ENCODE assay signal across 13 cellular contexts in genomic region chr14:89719371-89720075, GRCh38.
DNase-seq lines count a peak whose midpoint lies in the region; ATAC-seq, FAIRE-seq and TF ChIP-seq lines count a peak whose summit lies in the region.
"Had no signal": no experiment of that assay in that cellular context is flagged by ENCODE, and none has a peak within 500 bp of the region (broad histone marks: within the 10 kb centered on the region; RNA-seq: fewer than 3 reads in every experiment).

No MANE protein-coding gene starts in this region.

- H3K4me1 Mint-ChIP-seq in naive B cell: peaks cover 49 to 63% (median 62%) of the 10 kb centered on the region in 3 donors

- FAIRE-seq in GM18507 (lab: Jason Lieb, UNC): peak; percentile 60
- FAIRE-seq: bronchial epithelial cell had no signal

- peak overlapping the region; percentile 84 to 99 (median 98) for H3K27ac Mint-ChIP-seq in naive B cell

- no peak for TF ChIP-seq POLR2A in adrenal gland (IDR thresholded peaks at IDR 0.05)

- peak overlapping the region in 1 of 5 donors; percentile 76 for H3K27ac ChIP-seq in adrenal gland

- no peaks in the 10 kb centered on the region for H3K9me3 ChIP-seq in adrenal gland (replicated peaks in 1 of 3)

- WGBS in adrenal gland, 4 donors: 77 to 83% (median 80%) methylated on average over 10 of the region's 10 CpGs

- H3K9me3 Mint-ChIP-seq in naive B cell: peaks cover 0 to 11% (median 2%) of the 10 kb centered on the region in 7 donors

- no peaks in the 10 kb centered on the region for H3K27me3 ChIP-seq in adrenal gland

- no peak overlapping the region for H3K4me3 ChIP-seq in adrenal gland
- H3K4me3 ChIP-seq: skin epidermis had no signal

- intact Hi-C loops in adrenal gland (cut with DNase I): no loop called here

- TF ChIP-seq CTCF in adrenal gland (IDR thresholded peaks at IDR 0.05): no peak

- peaks cover 0 to 11% of the 10 kb centered on the region in 2 donors for H3K4me1 ChIP-seq in adrenal gland (replicated peaks in 1 of 2)

- no peaks in the 10 kb centered on the region for H3K27me3 Mint-ChIP-seq in naive B cell

- DNase-seq in GM18507 (ENCODE audit: extremely low spot score, insufficient read length, low read depth): no peak
- DNase-seq in SKM-1 treated with dmso at 0.1 percent for 144 hours (lab: John Stamatoyannopoulos, UW; ENCODE audit: unreplicated experiment): peak; percentile 64
- DNase-seq in naive B cell: peak; percentile 49
- DNase-seq in amygdala (lab: John Stamatoyannopoulos, UW): no peak
- DNase-seq in foreskin melanocyte: no peak
- no peak for DNase-seq in amniotic stem cell (lab: John Stamatoyannopoulos, UW)
- no peak for DNase-seq in adrenal gland
- DNase-seq: IMR-90, NCI-H69 had no signal

- no peaks in the 10 kb centered on the region for H3K36me3 Mint-ChIP-seq in naive B cell
- H3K36me3 Mint-ChIP-seq: WTC11 had no signal

- peak overlapping the region in 7 of 8 donors; percentile 53 to 86 (median 77) for H3K4me3 Mint-ChIP-seq in naive B cell
- H3K4me3 Mint-ChIP-seq: WTC11 had no signal

- ATAC-seq in HG02759 (IDR thresholded peaks at IDR 0.05; ENCODE audit: unreplicated experiment) (peak; percentile 50), naive B cell (ENCODE audit: low read depth in 2 of 2) (peak; percentile 12 to 14)

- no peaks in the 10 kb centered on the region for H3K36me3 ChIP-seq in adrenal gland (replicated peaks in 1 of 2)

Comparison
In these comparisons a context has a peak if more than half of its experiments do, and no peak if none do; other contexts are left out.
1. DNase-seq: peak in SKM-1 treated with dmso at 0.1 percent for 144 hours (single experiment) and naive B cell (single experiment); none in GM18507 (single experiment), amygdala (0 of 56), foreskin melanocyte (single experiment), amniotic stem cell (single experiment) and adrenal gland (0 of 7).